ENCODE assay signal across 17 cellular contexts in the genomic region with DNA sequence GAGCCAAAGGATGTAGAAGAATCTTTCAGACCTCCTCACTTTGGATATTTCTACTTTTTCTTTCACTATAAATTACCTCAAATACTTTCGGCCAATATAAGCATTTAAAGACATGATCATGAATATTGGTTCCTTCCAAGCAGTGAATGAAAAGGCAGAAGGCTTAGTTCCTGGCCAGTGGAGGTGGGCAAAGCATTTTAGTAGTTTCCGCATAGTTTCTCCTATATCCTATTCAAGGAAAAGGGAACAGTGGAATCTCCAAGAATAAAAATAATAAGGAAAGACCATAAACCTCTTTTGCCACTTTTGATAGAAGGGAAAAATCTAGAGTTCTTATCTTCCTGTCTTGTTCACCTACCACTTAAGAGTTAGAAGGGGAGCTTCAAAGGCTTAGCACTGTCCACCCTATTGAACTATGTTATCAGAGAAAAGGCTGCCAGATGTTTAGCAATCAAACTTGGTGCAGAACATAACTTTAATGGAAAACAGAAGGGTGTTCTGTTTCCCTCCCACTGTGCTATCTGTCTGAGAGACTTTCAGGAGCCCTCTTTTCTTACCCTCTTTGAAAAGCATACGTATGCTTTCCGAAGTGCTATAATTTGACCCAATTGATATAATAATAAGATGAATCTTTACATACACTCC.
DNase-seq lines count a peak whose midpoint lies in the region; ATAC-seq and TF ChIP-seq lines count a peak whose summit lies in the region.
"Had no signal": no experiment of that assay in that cellular context is flagged by ENCODE, and none has a peak within 500 bp of the region (broad histone marks: within the 10 kb centered on the region; RNA-seq: fewer than 3 reads in every experiment).

No MANE protein-coding gene starts in this region.

- peak overlapping the region; percentile 12 for H3K27ac Mint-ChIP-seq in chondrocyte (ENCODE audit: unreplicated experiment)
- H3K27ac Mint-ChIP-seq in activated naive CD4-positive, alpha-beta T cell treated with anti-CD3 and anti-CD28 coated beads, Interleukin-2, amount 10 ng/mL, durations not matched to agents 7 days and 5 days: no peak overlapping the region
- H3K27ac Mint-ChIP-seq: CD4-positive, alpha-beta T cell; HFFc6 had no signal

- CTCF ChIA-PET in activated naive CD4-positive, alpha-beta T cell treated with anti-CD3 and anti-CD28 coated beads, Interleukin-2, amount 10 ng/mL, durations not matched to agents 7 days and 5 days (lab: Charles Lee): no interaction called here

- peaks cover 62% of the 10 kb centered on the region for H3K4me1 Mint-ChIP-seq in chondrocyte (ENCODE audit: low read depth)
- H3K4me1 Mint-ChIP-seq in activated naive CD4-positive, alpha-beta T cell treated with anti-CD3 and anti-CD28 coated beads, Interleukin-2, amount 10 ng/mL, durations not matched to agents 7 days and 5 days: no peaks in the 10 kb centered on the region

- peak; percentile 1 for DNase-seq in DMS 273 (lab: John Stamatoyannopoulos, UW; ENCODE audit: unreplicated experiment)
- no peak for DNase-seq in DMS 273 treated with DMSO at 0.1 percent for 48 hours (lab: John Stamatoyannopoulos, UW)
- DNase-seq in SK-N-DZ (ENCODE audit: low spot score): peak; percentile 12
- DNase-seq in chondrocyte (ENCODE audit: low spot score): no peak
- DNase-seq in activated naive CD4-positive, alpha-beta T cell treated with anti-CD3 and anti-CD28 coated beads, Interleukin-2, amount 10 ng/mL, durations not matched to agents 7 days and 5 days: no peak
- DNase-seq: AML-193; CD4-positive, alpha-beta T cell; DMS53; DND-41; EL; GM23248; HCEC 1CT; HFFc6 had no signal

- no peaks in the 10 kb centered on the region for H3K9me3 Mint-ChIP-seq in chondrocyte (ENCODE audit: low read depth)
- H3K9me3 Mint-ChIP-seq in activated naive CD4-positive, alpha-beta T cell treated with anti-CD3 and anti-CD28 coated beads, Interleukin-2, amount 10 ng/mL, durations not matched to agents 7 days and 5 days: no peaks in the 10 kb centered on the region
- H3K9me3 Mint-ChIP-seq: CD4-positive, alpha-beta T cell; HFFc6 had no signal

- no peak overlapping the region for H3K4me3 Mint-ChIP-seq in chondrocyte (ENCODE audit: unreplicated experiment)
- no peak overlapping the region for H3K4me3 Mint-ChIP-seq in activated naive CD4-positive, alpha-beta T cell treated with anti-CD3 and anti-CD28 coated beads, Interleukin-2, amount 10 ng/mL, durations not matched to agents 7 days and 5 days
- H3K4me3 Mint-ChIP-seq: CD4-positive, alpha-beta T cell; HFFc6 had no signal

- H3K36me3 Mint-ChIP-seq in chondrocyte (ENCODE audit: low read depth): no peaks in the 10 kb centered on the region
- no peaks in the 10 kb centered on the region for H3K36me3 Mint-ChIP-seq in activated naive CD4-positive, alpha-beta T cell treated with anti-CD3 and anti-CD28 coated beads, Interleukin-2, amount 10 ng/mL, durations not matched to agents 7 days and 5 days

- ATAC-seq in GM18858 (IDR thresholded peaks at IDR 0.05; ENCODE audit: unreplicated experiment): no peak
- ATAC-seq in GM19351 (IDR thresholded peaks at IDR 0.05; ENCODE audit: unreplicated experiment): no peak
- ATAC-seq: A549, GM12878 had no signal

- TF ChIP-seq CTCF in chondrocyte (IDR thresholded peaks at IDR 0.05): no peak

- H3K27me3 Mint-ChIP-seq in chondrocyte (ENCODE audit: low read depth): no peaks in the 10 kb centered on the region
- H3K27me3 Mint-ChIP-seq in activated naive CD4-positive, alpha-beta T cell treated with anti-CD3 and anti-CD28 coated beads, Interleukin-2, amount 10 ng/mL, durations not matched to agents 7 days and 5 days: no peaks in the 10 kb centered on the region
- H3K27me3 Mint-ChIP-seq: CD4-positive, alpha-beta T cell had no signal

Comparison
In these comparisons a context has a peak if more than half of its experiments do, and no peak if none do; other contexts are left out.
1. DNase-seq: peak in DMS 273 (single experiment) and SK-N-DZ (single experiment); none in DMS 273 treated with DMSO at 0.1 percent for 48 hours (single experiment), chondrocyte (single experiment) and activated naive CD4-positive, alpha-beta T cell treated with anti-CD3 and anti-CD28 coated beads, Interleukin-2, amount 10 ng/mL, durations not matched to agents 7 days and 5 days (single experiment).